Comparison of ENCODE assay signal across 8 cellular contexts in the genomic region with DNA sequence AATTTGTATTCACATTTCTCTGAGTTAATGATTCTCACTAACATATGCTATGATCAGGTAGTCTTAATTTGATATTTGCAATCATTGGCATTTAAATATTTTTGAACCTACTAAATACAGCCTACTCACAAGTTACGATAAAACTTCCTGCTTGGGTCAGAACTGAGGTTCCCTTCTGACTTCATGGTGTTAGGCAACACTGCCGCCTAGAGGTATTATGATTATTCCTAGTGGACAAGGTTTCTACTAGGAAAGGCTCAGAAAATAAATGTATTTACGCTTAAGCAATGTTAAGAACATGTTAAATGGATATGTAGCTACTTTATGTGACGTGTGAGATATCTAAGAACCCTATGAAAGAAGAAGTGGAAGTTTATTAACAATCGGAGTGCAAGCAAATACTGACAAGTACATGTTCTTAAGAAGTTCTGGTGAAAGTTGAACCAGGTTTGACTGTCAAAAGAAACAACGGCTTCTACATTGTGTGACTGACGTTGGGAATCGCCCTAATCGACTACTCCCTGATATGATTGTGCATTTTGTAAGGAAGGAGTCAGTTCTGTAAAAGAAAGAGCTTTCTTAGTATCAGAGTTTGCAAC.
DNase-seq lines count a peak whose midpoint lies in the region; FAIRE-seq and TF ChIP-seq lines count a peak whose summit lies in the region.

No MANE protein-coding gene starts in this region.

- H3K27ac ChIP-seq in GM23248 (no peak overlapping the region), WERI-Rb-1 (no peak overlapping the region), testis (no peak overlapping the region)

- no peaks in the 10 kb centered on the region for H3F3A ChIP-seq in GM23248 (ENCODE audit: insufficient read depth)

- no peaks in the 10 kb centered on the region for H3K9me2 ChIP-seq in GM23248 (ENCODE audit: insufficient read depth)

- TF ChIP-seq POLR2A in testis (IDR thresholded peaks at IDR 0.05) = no peak

- intact Hi-C loops in testis (cut with DNase I; ENCODE audit: low total_unique reads) = no loop called here

- TF ChIP-seq CTCF in WERI-Rb-1 (IDR thresholded peaks at IDR 0.05; ENCODE audit: low read depth, low read length) (peak; percentile 79), testis (IDR thresholded peaks at IDR 0.05) (peak; percentile 54 to 68 (median 60))

- H3K79me2 ChIP-seq in GM23248 (ENCODE audit: insufficient read depth) = no peaks in the 10 kb centered on the region

- FAIRE-seq in islet of Langerhans (lab: Jason Lieb, UNC) = peak; percentile 76

- H3K4me3 ChIP-seq in GM23248 = no peak overlapping the region
- H3K4me3 ChIP-seq in WERI-Rb-1 (ENCODE audit: low read depth, low read length) = no peak overlapping the region
- no peak overlapping the region for H3K4me3 ChIP-seq in testis

- H3K9me3 ChIP-seq in GM23248 (ENCODE audit: low read depth) = no peaks in the 10 kb centered on the region
- no peaks in the 10 kb centered on the region for H3K9me3 ChIP-seq in WERI-Rb-1 (ENCODE audit: severe bottlenecking)
- H3K9me3 ChIP-seq in testis = no peaks in the 10 kb centered on the region

- in situ Hi-C loops in GM23248 (cut with MboI) = no loop called here

- no peak overlapping the region for H3K9ac ChIP-seq in GM23248

- H3K4me2 ChIP-seq in GM23248 (ENCODE audit: unreplicated experiment) = no peak overlapping the region

- H3K27me3 ChIP-seq in GM23248 (replicated peaks; ENCODE audit: insufficient read depth) (no peaks in the 10 kb centered on the region), WERI-Rb-1 (ENCODE audit: insufficient read depth, low read depth, severe bottlenecking) (no peaks in the 10 kb centered on the region), testis (no peaks in the 10 kb centered on the region)

- H3K36me3 ChIP-seq in GM23248 (ENCODE audit: low read depth) (no peaks in the 10 kb centered on the region), WERI-Rb-1 (no peaks in the 10 kb centered on the region), testis (ENCODE audit: low read depth, missing control alignments) (no peaks in the 10 kb centered on the region)

- no peaks in the 10 kb centered on the region for H4K20me1 ChIP-seq in GM23248 (ENCODE audit: insufficient read depth)

- peak; percentile 50 for DNase-seq in COR-L47 (lab: John Stamatoyannopoulos, UW)
- peak; percentile 46 for DNase-seq in GM23248
- DNase-seq in NCI-H187 treated with DMSO at 0.1 percent for 48 hours (lab: John Stamatoyannopoulos, UW) = peak; percentile 31
- peak; percentile 67 for DNase-seq in WERI-Rb-1
- DNase-seq in testis = peak; percentile 47
- DNase-seq in activated CD4-positive, CD25-positive, alpha-beta regulatory T cell treated with anti-CD3 and anti-CD28 coated beads, Interleukin-2, amount 50 U/mL, for 72 hours = no peak
- DNase-seq in GF-D8 (lab: John Stamatoyannopoulos, UW) = no peak

- H3K4me1 ChIP-seq in GM23248 (ENCODE audit: insufficient read depth) (no peaks in the 10 kb centered on the region), testis (no peaks in the 10 kb centered on the region)

- H2AFZ ChIP-seq in GM23248 = no peak overlapping the region

- WGBS in GM23248 (ENCODE audit: low coverage in 1 of 2, low lambda C conversion rate in 2 of 2, missing lambda C conversion rate in 2 of 2), 2 experiments = 16 to 20% methylated on average over 9 of the region's 9 CpGs
- WGBS in testis, 2 donors = 24 to 45% methylated on average over 9 of the region's 9 CpGs

Comparison
In these comparisons a context has a peak if more than half of its experiments do, and no peak if none do; other contexts are left out.
1. DNase-seq: peak in COR-L47 (single experiment), GM23248 (single experiment), NCI-H187 treated with DMSO at 0.1 percent for 48 hours (single experiment), WERI-Rb-1 (single experiment) and testis (single experiment); none in activated CD4-positive, CD25-positive, alpha-beta regulatory T cell treated with anti-CD3 and anti-CD28 coated beads, Interleukin-2, amount 50 U/mL, for 72 hours (single experiment) and GF-D8 (single experiment).